Comparison of ENCODE assay signal across 8 cellular contexts in genomic region chr12:109879332-109880048, GRCh38. TPM values are rescaled to one million over a fixed set of nuclear protein-coding genes. Genes with fewer than 3 reads are reported as not detected.
A peak's percentile ranks its signal among the peaks of the same experiment; 100 is the strongest.
DNase-seq lines count a peak whose midpoint lies in the region; ATAC-seq and TF ChIP-seq lines count a peak whose summit lies in the region.

No MANE protein-coding gene starts in this region.

- H3K14ac ChIP-seq in H9 (ENCODE audit: insufficient read depth, low read length), result peak overlapping the region; percentile 4; the same call in 1 of the 2 replicates

- no peak overlapping the region for H2AFZ ChIP-seq in H9 (ENCODE audit: low read length)

- H3T11ph ChIP-seq in H9 (ENCODE audit: low read length), result no peak overlapping the region

- no peak overlapping the region for H3K23ac ChIP-seq in H9 (ENCODE audit: insufficient read length, low read depth, low read length)

- no peak overlapping the region for H2BK5ac ChIP-seq in H9 (ENCODE audit: insufficient read length, low read length)

- no peak overlapping the region for H2AK5ac ChIP-seq in H9 (ENCODE audit: insufficient read length, low read length)

- ATAC-seq in left lung, result peak; percentile 9
- no peak for ATAC-seq in thoracic aorta (ENCODE audit: insufficient number of reproducible peaks, low FRiP score, low read depth)

- no peaks in the 10 kb centered on the region; a peak in 1 of 5 replicates for H3K9me3 Mint-ChIP-seq in H9

- DNase-seq in 8988T (peak; percentile 36), H9 (no peak), astrocyte of the cerebellum (ENCODE audit: low read depth) (no peak), left lung (no peak), thoracic aorta (ENCODE audit: low spot score) (no peak), DMS153 treated with DMSO at 0.1 percent for 48 hours (lab: John Stamatoyannopoulos, UW; ENCODE audit: unreplicated experiment) (no peak), T-helper 9 cell (no peak), HUDEP-2 (lab: John Stamatoyannopoulos, UW; ENCODE audit: unreplicated experiment in 76 of 76) (no peak)

- H3K36me3 ChIP-seq in left lung, result no peaks in the 10 kb centered on the region
- no peaks in the 10 kb centered on the region for H3K36me3 ChIP-seq in thoracic aorta

- no peak overlapping the region for H4K8ac ChIP-seq in H9 (replicated peaks; ENCODE audit: insufficient read length, low read depth, low read length)

- H3K4ac ChIP-seq in H9 (ENCODE audit: low read depth, low read length), result no peak overlapping the region

- no peak overlapping the region for H4K5ac ChIP-seq in H9 (ENCODE audit: insufficient read length, low read depth, low read length)

- no peak overlapping the region for H2BK20ac ChIP-seq in H9 (ENCODE audit: low read depth, low read length, poor library complexity, severe bottlenecking)

- H3K4me3 ChIP-seq in astrocyte of the cerebellum (ENCODE audit: low read depth, low read length), result peak overlapping the region; percentile 85
- peak overlapping the region; percentile 53 to 71 for H3K4me3 ChIP-seq in left lung
- peak overlapping the region; percentile 81 for H3K4me3 ChIP-seq in thoracic aorta

- H3K23me2 ChIP-seq in H9 (ENCODE audit: insufficient read length, low read depth, low read length, poor library complexity, severe bottlenecking), result peaks cover 11% of the 10 kb centered on the region

- H4K20me1 ChIP-seq in H9 (ENCODE audit: control insufficient read depth, insufficient read depth, insufficient read length), result no peaks in the 10 kb centered on the region

- H3K27me3 ChIP-seq in H9 (ENCODE audit: insufficient read depth, low read length), result no peaks in the 10 kb centered on the region
- no peaks in the 10 kb centered on the region for H3K27me3 ChIP-seq in left lung
- H3K27me3 ChIP-seq in thoracic aorta (replicated peaks; ENCODE audit: insufficient read depth), result no peaks in the 10 kb centered on the region

- peaks cover 37 to 42% of the 10 kb centered on the region in 2 experiments for H3K4me1 Mint-ChIP-seq in H9

- H3K4me3 Mint-ChIP-seq in H9, result peak overlapping the region; percentile 86 to 96

- no peak for TF ChIP-seq CTCF in H9 (conservative IDR thresholded peaks at IDR 0.05)
- TF ChIP-seq CTCF in astrocyte of the cerebellum (IDR thresholded peaks at IDR 0.05; ENCODE audit: low read depth, low read length, missing control alignments), result no peak
- TF ChIP-seq CTCF in left lung (IDR thresholded peaks at IDR 0.05), result no peak
- no peak for TF ChIP-seq CTCF in thoracic aorta (IDR thresholded peaks at IDR 0.05)

- no peak overlapping the region for H3K56ac ChIP-seq in H9 (ENCODE audit: insufficient read length, low read depth, low read length)

- H2BK15ac ChIP-seq in H9 (ENCODE audit: low read depth, low read length), result no peak overlapping the region

- no peak overlapping the region for H4K91ac ChIP-seq in H9 (ENCODE audit: insufficient read length, low read depth, low read length)

- H3K4me2 ChIP-seq in H9 (ENCODE audit: insufficient read depth, insufficient read length, low read length), result peak overlapping the region; percentile 97

- peaks cover 9% of the 10 kb centered on the region for H3K27me3 Mint-ChIP-seq in H9 (ENCODE audit: low read depth)

- no peak overlapping the region for H3K27ac ChIP-seq in H9 (ENCODE audit: insufficient read length, low read depth, low read length)
- H3K27ac ChIP-seq in left lung, result peak overlapping the region; percentile 41 to 82
- H3K27ac ChIP-seq in thoracic aorta, result peak overlapping the region; percentile 49 to 57

- H3K4me1 ChIP-seq in H9 (ENCODE audit: insufficient read depth, low read length), result peaks cover 12% of the 10 kb centered on the region
- peaks cover 7 to 50% of the 10 kb centered on the region in 2 donors for H3K4me1 ChIP-seq in left lung
- peaks cover 9 to 41% of the 10 kb centered on the region in 2 donors for H3K4me1 ChIP-seq in thoracic aorta (ENCODE audit: control insufficient read depth in 1 of 2, low read depth in 2 of 2)

- H3K79me1 ChIP-seq in H9 (ENCODE audit: insufficient read depth, low read depth, low read length, poor library complexity, severe bottlenecking), result no peaks in the 10 kb centered on the region

- H3K36me3 Mint-ChIP-seq in H9 (ENCODE audit: insufficient read depth in 1 of 3, low read depth in 3 of 3), result no peaks in the 10 kb centered on the region; a peak in 1 of 7 replicates

- H3K18ac ChIP-seq in H9 (ENCODE audit: insufficient read length, low read depth, low read length), result no peak overlapping the region

- H3K27ac Mint-ChIP-seq in H9, result peak overlapping the region in 2 of 3 experiments; percentile 2 to 51; a peak in 3 of 7 replicates

- peaks cover 8% of the 10 kb centered on the region; the same call in 1 of the 2 replicates for H3K79me2 ChIP-seq in H9 (ENCODE audit: insufficient read depth, low read length)

- no peak overlapping the region for H2BK120ac ChIP-seq in H9 (ENCODE audit: low read depth, low read length, poor library complexity, severe bottlenecking)

- no peak overlapping the region for H2BK12ac ChIP-seq in H9 (ENCODE audit: insufficient read length, low read depth, low read length)

- H3K9me3 ChIP-seq in H9 (ENCODE audit: control insufficient read depth, low read depth, low read length) (no peaks in the 10 kb centered on the region), left lung (no peaks in the 10 kb centered on the region), thoracic aorta (no peaks in the 10 kb centered on the region)

- intact Hi-C loops in left lung (cut with DNase I), result loop anchor here in 1 of 2 donors (10.0 kb wide), 1 partner anchor 75 kb away; no protein-coding TSS in a partner anchor

- in situ Hi-C loops in astrocyte of the cerebellum (cut with HindIII; ENCODE audit: low sequenced_read_pairs), result loop anchor here (10.0 kb wide), 1 partner anchor 85 kb away; no protein-coding TSS in a partner anchor

- H3K9ac ChIP-seq in H9 (ENCODE audit: extremely low read depth, insufficient read length, low read length), result peak overlapping the region; percentile 50

- no CpG with 5 or more reads among the region's 14 CpGs for WGBS in H9 (ENCODE audit: extremely low coverage, insufficient read length, low lambda C conversion rate)

RNA-seq across cellular contexts. Expression of gene GLTP, which starts 0.9 kb away (rescaled TPM):
- total RNA-seq in H9 (2021), result 15.5 and 15.7 TPM in 2 replicates
- 10 to 100 TPM; 37.1 to 43.3 TPM for total RNA-seq in left lung
- 10 to 100 TPM; 42.4 to 48.9 TPM for total RNA-seq in thoracic aorta

RNA-seq across cellular contexts. Expression of gene TCHP, which starts 20.6 kb away (rescaled TPM):
- total RNA-seq in H9 (2021) (12.6 and 13.3 TPM in 2 replicates), left lung (10 to 100 TPM; 15.4 to 15.6 TPM), thoracic aorta (10 to 100 TPM; 13.5 to 36.9 TPM)

RNA-seq across cellular contexts. Expression of gene TRPV4, which starts 46.3 kb away (rescaled TPM):
- total RNA-seq in H9 (2021) (4.9 TPM in 2 replicates), left lung (1 to 10 TPM; 2.2 to 3.2 TPM), thoracic aorta (1 to 10 TPM; 2.0 to 5.7 TPM)
